In the genomic region with DNA sequence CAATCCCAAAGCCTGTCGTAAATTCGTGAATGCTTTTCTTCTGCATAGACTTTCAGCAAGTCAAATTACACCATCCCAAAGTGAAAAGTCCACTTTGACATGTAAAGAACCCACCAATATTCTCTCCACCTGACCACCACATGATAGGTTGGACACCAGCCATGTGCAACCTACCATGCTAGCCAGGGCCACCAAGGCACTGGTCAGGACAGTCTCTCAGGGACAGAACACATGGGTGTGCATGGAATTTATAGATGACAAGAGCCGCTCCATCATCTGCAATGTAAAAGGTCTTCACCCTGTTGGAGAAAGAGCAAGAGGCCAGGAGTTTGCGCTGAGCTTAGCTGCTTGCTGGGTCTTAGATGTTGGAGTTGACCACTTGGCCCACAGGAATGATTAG, we compare ENCODE assay signal across 37 cellular contexts. TPM values are rescaled to one million over a fixed set of nuclear protein-coding genes. Genes with fewer than 3 reads are reported as not detected.
"Had no signal": no experiment of that assay in that cellular context is flagged by ENCODE, and none has a peak within 500 bp of the region (broad histone marks: within the 10 kb centered on the region; RNA-seq: fewer than 3 reads in every experiment).

No MANE protein-coding gene starts in this region.

- H3K4me1 ChIP-seq: adrenal gland, ascending aorta, body of pancreas, breast epithelium had no signal

- H3K27ac ChIP-seq: adrenal gland, ascending aorta, body of pancreas, brain microvascular endothelial cell, breast epithelium, cardiac muscle cell had no signal

- DNase-seq: activated effector memory CD4-positive, alpha-beta T cell treated with anti-CD3 and anti-CD28 coated beads, Interleukin-2, amount 50 U/mL, for 16 hours; activated effector memory CD4-positive, alpha-beta T cell treated with Interleukin-2 at 50 U/mL for 16 hours; activated gamma-delta T cell; activated gamma-delta T cell treated with Interleukin-2 at 50 U/mL for 16 hours; activated naive CD4-positive, alpha-beta T cell; activated naive CD4-positive, alpha-beta T cell treated with anti-CD3 and anti-CD28 coated beads for 36 hours; activated naive CD4-positive, alpha-beta T cell treated with anti-CD3 and anti-CD28 coated beads, Interleukin-2, amount 10 ng/mL, durations not matched to agents 7 days and 5 days; activated naive CD4-positive, alpha-beta T cell treated with anti-CD3 and anti-CD28 coated beads, Interleukin-2, amount 50 U/mL, for 16 hours; activated naive CD4-positive, alpha-beta T cell treated with Interleukin-2 at 50 U/mL for 16 hours; activated naive CD8-positive, alpha-beta T cell treated with anti-CD3 and anti-CD28 coated beads for 36 hours; activated naive CD8-positive, alpha-beta T cell treated with anti-CD3 and anti-CD28 coated beads, Interleukin-2, amount 10 ng/mL, durations not matched to agents 7 days and 5 days; activated naive CD8-positive, alpha-beta T cell treated with anti-CD3 and anti-CD28 coated beads, Interleukin-2, amount 50 U/mL, for 24 hours; activated T-cell treated with anti-CD3 and anti-CD28 coated beads, Interleukin-2, amount 50 U/mL, for 4 hours; activated T-cell treated with anti-CD3 and anti-CD28 coated beads, Interleukin-2, amount 50 U/mL, for 48 hours; activated T-cell treated with anti-CD3 and anti-CD28 coated beads, Interleukin-2, amount 50 U/mL, for 72 hours; adrenal gland; amniotic stem cell; amygdala; anterior cingulate cortex; aorta; body of pancreas; brain microvascular endothelial cell; caudate nucleus; central memory CD4-positive, alpha-beta T cell; cerebellar nuclear complex had no signal

- H3K36me3 ChIP-seq: adrenal gland, ascending aorta, brain microvascular endothelial cell, breast epithelium, cardiac muscle cell had no signal

- H3K27me3 ChIP-seq: ascending aorta, body of pancreas had no signal

- H3K4me3 ChIP-seq: adrenal gland, ascending aorta, body of pancreas, breast epithelium, cardiac muscle cell had no signal

- H3K9me3 ChIP-seq: adrenal gland, ascending aorta, body of pancreas, breast epithelium had no signal

RNA-seq across cellular contexts. Expression of a gene that starts 5.4 kb away (rescaled TPM):
- total RNA-seq: activated naive CD4-positive, alpha-beta T cell treated with anti-CD3 and anti-CD28 coated beads for 36 hours; activated naive CD4-positive, alpha-beta T cell treated with anti-CD3 and anti-CD28 coated beads, Interleukin-2, amount 50 U/mL, for 72 hours; activated naive CD8-positive, alpha-beta T cell treated with anti-CD3 and anti-CD28 coated beads for 36 hours; activated naive CD8-positive, alpha-beta T cell treated with anti-CD3 and anti-CD28 coated beads, Interleukin-2, amount 10 ng/mL, durations not matched to agents 7 days and 5 days; activated T-cell treated with anti-CD3 and anti-CD28 coated beads, Interleukin-2, amount 50 U/mL, for 4 hours; activated T-cell treated with anti-CD3 and anti-CD28 coated beads, Interleukin-2, amount 50 U/mL, for 72 hours; activated T-helper 1 cell treated with anti-CD3 and anti-CD28 coated beads, Interleukin-12 subunit alpha, Interleukin-12 subunit beta, Interleukin-2, Interleukin-4 antibody, amounts not matched to agents 30 ng/mL and 10 ng/mL and 1 ng/mL, durations not matched to agents 14 hours and 24 hours and 36 hours; activated T-helper 17 cell treated with anti-CD3 and anti-CD28 coated beads, Interleukin-2, amount 50 U/mL, for 72 hours; activated T-helper 2 cell treated with anti-CD3 and anti-CD28 coated beads, Interferon-gamma antibody, Interleukin-2, Interleukin-4, amounts not matched to agents 10 μg/mL and 5 μg/mL and 100 μg/mL, durations not matched to agents 14 hours and 24 hours and 36 hours; adrenal gland; aorta; ascending aorta; astrocyte; body of pancreas; breast epithelium; bronchial epithelial cell; cardiac muscle cell; cardiac septum; cerebellum; chondrocyte had no signal

RNA-seq across cellular contexts. Expression of a gene that starts 13.4 kb away (rescaled TPM):
- total RNA-seq: activated naive CD4-positive, alpha-beta T cell treated with anti-CD3 and anti-CD28 coated beads for 36 hours; activated naive CD8-positive, alpha-beta T cell treated with anti-CD3 and anti-CD28 coated beads for 36 hours; activated naive CD8-positive, alpha-beta T cell treated with anti-CD3 and anti-CD28 coated beads, Interleukin-2, amount 10 ng/mL, durations not matched to agents 7 days and 5 days; activated T-cell treated with anti-CD3 and anti-CD28 coated beads, Interleukin-2, amount 50 U/mL, for 4 hours; activated T-cell treated with anti-CD3 and anti-CD28 coated beads, Interleukin-2, amount 50 U/mL, for 72 hours; activated T-helper 17 cell treated with anti-CD3 and anti-CD28 coated beads, Interleukin-2, amount 50 U/mL, for 72 hours; activated T-helper 2 cell treated with anti-CD3 and anti-CD28 coated beads, Interferon-gamma antibody, Interleukin-2, Interleukin-4, amounts not matched to agents 10 μg/mL and 5 μg/mL and 100 μg/mL, durations not matched to agents 14 hours and 24 hours and 36 hours; adrenal gland; aorta; ascending aorta; body of pancreas; breast epithelium; cardiac muscle cell; cardiac septum; cerebellum; chondrocyte had no signal

RNA-seq across cellular contexts. Expression of a gene that starts 31.4 kb away (rescaled TPM):
- total RNA-seq: activated naive CD4-positive, alpha-beta T cell treated with anti-CD3 and anti-CD28 coated beads for 36 hours; activated naive CD4-positive, alpha-beta T cell treated with anti-CD3 and anti-CD28 coated beads, Interleukin-2, amount 50 U/mL, for 72 hours; activated naive CD8-positive, alpha-beta T cell treated with anti-CD3 and anti-CD28 coated beads, Interleukin-2, amount 10 ng/mL, durations not matched to agents 7 days and 5 days; activated T-cell treated with anti-CD3 and anti-CD28 coated beads, Interleukin-2, amount 50 U/mL, for 4 hours; activated T-helper 1 cell treated with anti-CD3 and anti-CD28 coated beads, Interleukin-12 subunit alpha, Interleukin-12 subunit beta, Interleukin-2, Interleukin-4 antibody, amounts not matched to agents 30 ng/mL and 10 ng/mL and 1 ng/mL, durations not matched to agents 14 hours and 24 hours and 36 hours; activated T-helper 17 cell treated with anti-CD3 and anti-CD28 coated beads, Interleukin-2, amount 50 U/mL, for 72 hours; activated T-helper 2 cell treated with anti-CD3 and anti-CD28 coated beads, Interferon-gamma antibody, Interleukin-2, Interleukin-4, amounts not matched to agents 10 μg/mL and 5 μg/mL and 100 μg/mL, durations not matched to agents 14 hours and 24 hours and 36 hours; aorta; ascending aorta; astrocyte; cardiac muscle cell; cardiac septum; cerebellum had no signal

RNA-seq across cellular contexts. Expression of a gene that starts 51.6 kb away (rescaled TPM):
- total RNA-seq: activated naive CD4-positive, alpha-beta T cell treated with anti-CD3 and anti-CD28 coated beads for 36 hours; activated naive CD8-positive, alpha-beta T cell treated with anti-CD3 and anti-CD28 coated beads, Interleukin-2, amount 10 ng/mL, durations not matched to agents 7 days and 5 days; activated T-helper 1 cell treated with anti-CD3 and anti-CD28 coated beads, Interleukin-12 subunit alpha, Interleukin-12 subunit beta, Interleukin-2, Interleukin-4 antibody, amounts not matched to agents 30 ng/mL and 10 ng/mL and 1 ng/mL, durations not matched to agents 14 hours and 24 hours and 36 hours; activated T-helper 2 cell treated with anti-CD3 and anti-CD28 coated beads, Interferon-gamma antibody, Interleukin-2, Interleukin-4, amounts not matched to agents 10 μg/mL and 5 μg/mL and 100 μg/mL, durations not matched to agents 14 hours and 24 hours and 36 hours; adrenal gland; aorta; ascending aorta; body of pancreas; cardiac muscle cell; cardiac septum; cerebellum had no signal
